ENCODE assay signal across 8 cellular contexts in genomic region chr5:36150676-36151433, GRCh38. TPM values are rescaled to one million over a fixed set of nuclear protein-coding genes. Genes with fewer than 3 reads are reported as not detected.
DNase-seq lines count a peak whose midpoint lies in the region; ATAC-seq and TF ChIP-seq lines count a peak whose summit lies in the region.

No MANE protein-coding gene starts in this region.

- H3K9me3 Mint-ChIP-seq in CD4-positive, CD25-positive, alpha-beta regulatory T cell = no peaks in the 10 kb centered on the region
- H3K9me3 Mint-ChIP-seq in activated naive CD8-positive, alpha-beta T cell (ENCODE audit: low read depth) = no peaks in the 10 kb centered on the region

- H3K4me1 Mint-ChIP-seq in CD4-positive, CD25-positive, alpha-beta regulatory T cell = peaks cover 38 to 85% (median 66%) of the 10 kb centered on the region in 4 donors
- H3K4me1 Mint-ChIP-seq in activated naive CD8-positive, alpha-beta T cell (ENCODE audit: low read depth) = peaks cover 58% of the 10 kb centered on the region

- peak overlapping the region; percentile 77 for H3K27ac ChIP-seq in CD4-positive, CD25-positive, alpha-beta regulatory T cell (ENCODE audit: insufficient read depth, low read length, poor library complexity, severe bottlenecking)
- H3K27ac ChIP-seq in RWPE1 = peak overlapping the region; percentile 75

- no peak for TF ChIP-seq CTCF in RWPE1 (conservative IDR thresholded peaks at IDR 0.05; ENCODE audit: low read depth)

- H3K27me3 Mint-ChIP-seq in CD4-positive, CD25-positive, alpha-beta regulatory T cell = no peaks in the 10 kb centered on the region
- H3K27me3 Mint-ChIP-seq in activated naive CD8-positive, alpha-beta T cell = no peaks in the 10 kb centered on the region

- ATAC-seq in CD4-positive, CD25-positive, alpha-beta regulatory T cell (ENCODE audit: low read depth in 2 of 2) = no peak
- peak; percentile 35 for ATAC-seq in GM21447 (IDR thresholded peaks at IDR 0.05; ENCODE audit: unreplicated experiment)
- ATAC-seq in Right ventricle myocardium superior (ENCODE audit: poor library complexity) = peak; percentile 42

- H3K4me3 Mint-ChIP-seq in CD4-positive, CD25-positive, alpha-beta regulatory T cell = peak overlapping the region; percentile 95 to 98 (median 97)
- H3K4me3 Mint-ChIP-seq in activated naive CD8-positive, alpha-beta T cell = peak overlapping the region; percentile 98

- peaks cover 10% of the 10 kb centered on the region for H3K36me3 ChIP-seq in CD4-positive, CD25-positive, alpha-beta regulatory T cell (ENCODE audit: control insufficient read depth, insufficient read depth, low read length)

- peaks cover 19% of the 10 kb centered on the region for H3K36me3 Mint-ChIP-seq in CD4-positive, CD25-positive, alpha-beta regulatory T cell
- H3K36me3 Mint-ChIP-seq in activated naive CD8-positive, alpha-beta T cell = peaks cover 16% of the 10 kb centered on the region

- peaks cover 46% of the 10 kb centered on the region for H3K4me1 ChIP-seq in CD4-positive, CD25-positive, alpha-beta regulatory T cell (ENCODE audit: control insufficient read depth, insufficient read depth, low read length, poor library complexity, severe bottlenecking)

- CTCF ChIA-PET in RWPE1 (lab: Yijun Ruan, JAX) = interaction anchor here (0.7 kb wide), 2 partner anchors 23 to 460 kb away, joined by 3 read pairs; no protein-coding TSS in a partner anchor

- peak overlapping the region; percentile 82 to 96 (median 92) for H3K27ac Mint-ChIP-seq in CD4-positive, CD25-positive, alpha-beta regulatory T cell
- H3K27ac Mint-ChIP-seq in activated naive CD8-positive, alpha-beta T cell = peak overlapping the region; percentile 92

- DNase-seq in CD4-positive, CD25-positive, alpha-beta regulatory T cell = peak; percentile 16 to 72 (median 26)
- peak; percentile 62 for DNase-seq in Jurkat, Clone E6-1 (ENCODE audit: low read depth, low spot score)
- DNase-seq in RWPE1 (ENCODE audit: low spot score) (peak; percentile 28), Right ventricle myocardium superior (peak; percentile 55), posterior cingulate gyrus (peak in 9 of 10 donors; percentile 28 to 96 (median 68)), NCI-H226 (no peak)

- POLR2A ChIA-PET in RWPE1 (lab: Yijun Ruan, JAX; ENCODE audit: low non-redundant PET) = interaction anchor here (0.5 kb wide), 1 partner anchor 64 kb away, joined by 3 read pairs; no protein-coding TSS in a partner anchor

- intact Hi-C loops in Right ventricle myocardium superior (cut with DNase I) (no loop called here), posterior cingulate gyrus (cut with DNase I) (loop anchor here (5.0 kb wide), 2 partner anchors 91 to 726 kb away; partner anchors contain the start of genes NADK2 and NIPBL)

- H3K27me3 ChIP-seq in CD4-positive, CD25-positive, alpha-beta regulatory T cell (ENCODE audit: control insufficient read depth, insufficient read depth, low read length) = no peaks in the 10 kb centered on the region

- H3K4me3 ChIP-seq in CD4-positive, CD25-positive, alpha-beta regulatory T cell (ENCODE audit: low read depth, low read length) = peak overlapping the region; percentile 89
- H3K4me3 ChIP-seq in Jurkat, Clone E6-1 (ENCODE audit: low read length) = peak overlapping the region; percentile 81

- no peaks in the 10 kb centered on the region for H3K9me3 ChIP-seq in CD4-positive, CD25-positive, alpha-beta regulatory T cell (ENCODE audit: control insufficient read depth in 2 of 2, low read length in 2 of 2)

RNA-seq across cellular contexts. Expression of gene LMBRD2, which starts 0.8 kb away (rescaled TPM):
- 11.0 TPM for total RNA-seq in CD4-positive, CD25-positive, alpha-beta regulatory T cell
- polyA plus RNA-seq in CD4-positive, CD25-positive, alpha-beta regulatory T cell = 1 to 10 TPM; 2.5 to 5.0 (median 3.7) TPM
- polyA plus RNA-seq in Jurkat, Clone E6-1 (2012; ENCODE audit: insufficient read depth, insufficient read length) = 9.5 TPM
- total RNA-seq in Right ventricle myocardium superior = 9.5 TPM

RNA-seq across cellular contexts. Expression of gene SKP2, which starts 1.1 kb away (rescaled TPM):
- 21.1 TPM for total RNA-seq in CD4-positive, CD25-positive, alpha-beta regulatory T cell
- polyA plus RNA-seq in CD4-positive, CD25-positive, alpha-beta regulatory T cell = 10 to 100 TPM; 13.9 to 22.8 (median 21.0) TPM
- polyA plus RNA-seq in Jurkat, Clone E6-1 (2012; ENCODE audit: insufficient read depth, insufficient read length) = 84.7 TPM
- 4.7 TPM for total RNA-seq in Right ventricle myocardium superior

Comparison
In these comparisons a context has a peak if more than half of its experiments do, and no peak if none do; other contexts are left out.
1. ATAC-seq: peak in GM21447 (single experiment) and Right ventricle myocardium superior (single experiment); none in CD4-positive, CD25-positive, alpha-beta regulatory T cell (0 of 2).